Comparison of ENCODE assay signal across 1 cellular context in genomic region chr11:59107721-59108120, GRCh38.
TF ChIP-seq lines count a peak whose summit lies in the region.

No MANE protein-coding gene starts in this region.

TF ChIP-seq in H1, 55 proteins besides CTCF, POLR2A, EP300 and RAD21:
- peak; percentile 62 for TF ChIP-seq MAX (IDR thresholded peaks at IDR 0.05)
